In genomic region chr17:40312893-40313659, GRCh38 we compare ENCODE assay signal across 9 cellular contexts. TPM values are rescaled to one million over a fixed set of nuclear protein-coding genes. Genes with fewer than 3 reads are reported as not detected.
A peak's percentile ranks its signal among the peaks of the same experiment; 100 is the strongest.
DNase-seq lines count a peak whose midpoint lies in the region; ATAC-seq, FAIRE-seq and TF ChIP-seq lines count a peak whose summit lies in the region.
"Had no signal": no experiment of that assay in that cellular context is flagged by ENCODE, and none has a peak within 500 bp of the region (broad histone marks: within the 10 kb centered on the region; RNA-seq: fewer than 3 reads in every experiment).

No MANE protein-coding gene starts in this region.

- no TSS peak for BruUV-seq in endothelial cell of umbilical vein (replicated peaks; lab: Mats Ljungman, UMichigan)

- FAIRE-seq in endothelial cell of umbilical vein (lab: Jason Lieb, UNC), result peak; percentile 26

- DNase-seq in AG08396 (ENCODE audit: low spot score), result peak; percentile 16
- no peak for DNase-seq in endothelial cell of umbilical vein (ENCODE audit: low read depth, low spot score)
- peak in 3 of 5 donors; percentile 4 to 14 (median 12) for DNase-seq in ovary
- DNase-seq in NCI-H510A (lab: John Stamatoyannopoulos, UW), result no peak
- no peak for DNase-seq in globus pallidus (ENCODE audit: low spot score)
- DNase-seq in stimulated activated naive CD8-positive, alpha-beta T cell treated with anti-CD3 and anti-CD28 coated beads, Interleukin-15, Interleukin-2, amounts not matched to agents 100 U/mL and 50 U/mL, for 24 hours, result no peak

- H3K4me1 ChIP-seq in endothelial cell of umbilical vein (ENCODE audit: control insufficient read depth, extremely low read depth, insufficient read depth, low read length), result peaks cover 65% of the 10 kb centered on the region
- H3K4me1 ChIP-seq in ovary (ENCODE audit: insufficient read depth), result peaks cover 34% of the 10 kb centered on the region

- H3K9me3 ChIP-seq in KOPT-K1 (ENCODE audit: insufficient read depth, low read length, poor library complexity, severe bottlenecking), result no peaks in the 10 kb centered on the region
- H3K9me3 ChIP-seq in endothelial cell of umbilical vein (replicated peaks; ENCODE audit: control insufficient read depth, insufficient read depth, low read length), result no peaks in the 10 kb centered on the region
- no peaks in the 10 kb centered on the region for H3K9me3 ChIP-seq in ovary

- H3K36me3 ChIP-seq in KOPT-K1 (ENCODE audit: insufficient read depth, low read length), result no peaks in the 10 kb centered on the region
- no peaks in the 10 kb centered on the region for H3K36me3 ChIP-seq in endothelial cell of umbilical vein (ENCODE audit: control insufficient read depth in 2 of 2, extremely low read depth in 1 of 2, insufficient read depth in 2 of 2, low read length in 2 of 2)
- H3K36me3 ChIP-seq in ovary, result no peaks in the 10 kb centered on the region

- no peak overlapping the region for H3K9ac ChIP-seq in endothelial cell of umbilical vein (replicated peaks; ENCODE audit: extremely low read depth, insufficient read depth, low read length)

- H3K79me2 ChIP-seq in endothelial cell of umbilical vein (ENCODE audit: control insufficient read depth, insufficient read depth, low read length), result no peaks in the 10 kb centered on the region

- CTCF ChIA-PET in endothelial cell of umbilical vein (lab: Charles Lee), result interaction anchor here (0.6 to 15.6 kb wide), 3 partner anchors 10 to 43 kb away, joined by 5 to 530 read pairs (median 11); partner anchors contain the start of gene GJD3

- H3K27me3 ChIP-seq in endothelial cell of umbilical vein (ENCODE audit: control insufficient read depth in 2 of 2, insufficient read depth in 2 of 2, low read length in 2 of 2) (no peaks in the 10 kb centered on the region), ovary (no peaks in the 10 kb centered on the region)

- dilution Hi-C loops in endothelial cell of umbilical vein (cut with MboI; ENCODE audit: extremely low pct_ligation_motif_present, low sequenced_read_pairs), result no loop called here

- TF ChIP-seq POLR2A in endothelial cell of umbilical vein (IDR thresholded peaks at IDR 0.05; ENCODE audit: low read depth, low read length) (no peak), ovary (IDR thresholded peaks at IDR 0.05) (no peak)

- TF ChIP-seq EP300 in ovary (IDR thresholded peaks at IDR 0.05), result no peak

- no peak overlapping the region for H2AFZ ChIP-seq in endothelial cell of umbilical vein (ENCODE audit: low read depth, low read length)

- TF ChIP-seq CTCF in endothelial cell of umbilical vein (IDR thresholded peaks at IDR 0.05; ENCODE audit: extremely low read depth in 1 of 2, insufficient read depth in 1 of 2, low read depth in 1 of 2, low read length in 2 of 2) (no peak), ovary (IDR thresholded peaks at IDR 0.05) (no peak)

- no peaks in the 10 kb centered on the region for H4K20me1 ChIP-seq in endothelial cell of umbilical vein (replicated peaks; ENCODE audit: control insufficient read depth, extremely low read depth, insufficient read depth, low read length)

- intact Hi-C loops in endothelial cell of umbilical vein (cut with micrococcal nuclease) (no loop called here), ovary (cut with DNase I) (no loop called here)

- H3K4me2 ChIP-seq in endothelial cell of umbilical vein (ENCODE audit: insufficient read depth, low read length), result no peak overlapping the region

- 73 to 77% (median 74%) methylated on average over 4 of the region's 4 CpGs for WGBS in ovary, 3 donors

- no peaks in the 10 kb centered on the region for H3K9me1 ChIP-seq in endothelial cell of umbilical vein (replicated peaks; ENCODE audit: control insufficient read depth, extremely low read depth, insufficient read depth, low read length)

- H3K27ac ChIP-seq in KOPT-K1 (ENCODE audit: low read depth, low read length, poor library complexity, severe bottlenecking) (peak overlapping the region; percentile 42), endothelial cell of umbilical vein (ENCODE audit: insufficient read depth, low read depth, low read length) (no peak overlapping the region), ovary (no peak overlapping the region)

- ATAC-seq in HG03457 (IDR thresholded peaks at IDR 0.05; ENCODE audit: unreplicated experiment), result no peak
- ATAC-seq in stimulated activated naive CD8-positive, alpha-beta T cell treated with anti-CD3 and anti-CD28 coated beads, Interleukin-15, Interleukin-2, amounts not matched to agents 100 U/mL and 50 U/mL, for 24 hours, result no peak

- POLR2A ChIA-PET in endothelial cell of umbilical vein (lab: Charles Lee), result no interaction called here

- no peak overlapping the region for H3K4me3 ChIP-seq in endothelial cell of umbilical vein (replicated peaks in 1 of 3; ENCODE audit: insufficient read depth in 1 of 3, low read depth in 1 of 3, low read length in 3 of 3)
- no peak overlapping the region for H3K4me3 ChIP-seq in ovary

TF ChIP-seq in endothelial cell of umbilical vein, 7 proteins besides CTCF, POLR2A, EP300 and RAD21:
- TF ChIP-seq MAX (IDR thresholded peaks at IDR 0.05; ENCODE audit: insufficient read depth, insufficient read length) (no peak), FOS (IDR thresholded peaks at IDR 0.05; ENCODE audit: borderline replicate concordance, insufficient read depth, low read length) (no peak), MYC (IDR thresholded peaks at IDR 0.05; ENCODE audit: low read depth, low read length) (no peak), JUN (IDR thresholded peaks at IDR 0.05; ENCODE audit: borderline replicate concordance, insufficient read depth, insufficient read length, low read depth) (no peak), GATA2 (IDR thresholded peaks at IDR 0.05; ENCODE audit: insufficient read depth, insufficient read length, low read depth, low read length) (no peak), POLR2AphosphoS5 (IDR thresholded peaks at IDR 0.05; ENCODE audit: insufficient read depth, low read depth, low read length) (no peak), EZH2 (IDR thresholded peaks at IDR 0.05; ENCODE audit: borderline replicate concordance, low read depth, low read length, severe bottlenecking) (no peak)

RNA-seq across cellular contexts. Expression of gene RARA, which starts 4.1 kb away (rescaled TPM):
- 37.8 and 43.4 TPM in 2 replicates for total RNA-seq in endothelial cell of umbilical vein
- polyA plus RNA-seq in endothelial cell of umbilical vein, result 11.2 and 11.9 TPM in 2 replicates
- 11.3 and 13.6 TPM in 2 replicates for polyA plus RNA-seq in endothelial cell of umbilical vein (2011; cell fraction: cytosol; rRNA removed)
- polyA plus RNA-seq in endothelial cell of umbilical vein (2011; cell fraction: nucleus; rRNA removed), result 9.9 and 12.3 TPM in 2 replicates
- polyA plus RNA-seq in endothelial cell of umbilical vein (2012), result 27.6 and 34.9 TPM in 2 replicates
- polyA minus RNA-seq in endothelial cell of umbilical vein, result 11.6 and 20.5 TPM in 2 replicates
- 6.7 TPM for polyA minus RNA-seq in endothelial cell of umbilical vein (2011; cell fraction: cytosol; rRNA and poly(A)+ RNA removed)
- polyA minus RNA-seq in endothelial cell of umbilical vein (2011; cell fraction: nucleus; rRNA and poly(A)+ RNA removed), result 8.0 and 10.0 TPM in 2 replicates
- 100 to 1,000 TPM in 1 of 7 donors, 10 to 100 TPM in 6; 19.8 to 100 (median 62.2) TPM for total RNA-seq in ovary
- 10 to 100 TPM; 21.8 to 39.9 TPM for polyA plus RNA-seq in ovary

RNA-seq across cellular contexts. Expression of gene CDC6, which starts 25.4 kb away (rescaled TPM):
- total RNA-seq in endothelial cell of umbilical vein (49.9 and 55.2 TPM in 2 replicates), ovary (1 to 10 TPM in 3 of 7 donors, under 1 TPM in 4; 0.34 to 3.8 (median 0.76) TPM)
- polyA plus RNA-seq in endothelial cell of umbilical vein (13.4 and 15.5 TPM in 2 replicates), ovary (1 to 10 TPM in 1 of 2 donors, under 1 TPM in 1; 0.80 to 3.3 TPM)
- 25.1 and 29.1 TPM in 2 replicates for polyA plus RNA-seq in endothelial cell of umbilical vein (2011; cell fraction: cytosol; rRNA removed)
- polyA plus RNA-seq in endothelial cell of umbilical vein (2011; cell fraction: nucleus; rRNA removed), result 31.9 and 52.5 TPM in 2 replicates
- polyA plus RNA-seq in endothelial cell of umbilical vein (2012), result 18.0 and 33.6 TPM in 2 replicates
- polyA minus RNA-seq in endothelial cell of umbilical vein, result 17.1 and 22.1 TPM in 2 replicates
- polyA minus RNA-seq in endothelial cell of umbilical vein (2011; cell fraction: cytosol; rRNA and poly(A)+ RNA removed), result 40.0 TPM
- 31.5 and 42.2 TPM in 2 replicates for polyA minus RNA-seq in endothelial cell of umbilical vein (2011; cell fraction: nucleus; rRNA and poly(A)+ RNA removed)

RNA-seq across cellular contexts. Expression of gene GJD3, which starts 51.5 kb away (rescaled TPM):
- 0.39 and 0.40 TPM in 2 replicates for total RNA-seq in endothelial cell of umbilical vein
- 0.10 TPM in 1 of 2 replicates, not detected in the other for polyA plus RNA-seq in endothelial cell of umbilical vein
- not detected in 2 replicates for polyA plus RNA-seq in endothelial cell of umbilical vein (2011; cell fraction: cytosol; rRNA removed)
- not detected in 2 replicates for polyA plus RNA-seq in endothelial cell of umbilical vein (2011; cell fraction: nucleus; rRNA removed)
- not detected in 2 replicates for polyA plus RNA-seq in endothelial cell of umbilical vein (2012)
- not detected in 2 replicates for polyA minus RNA-seq in endothelial cell of umbilical vein
- not detected for polyA minus RNA-seq in endothelial cell of umbilical vein (2011; cell fraction: cytosol; rRNA and poly(A)+ RNA removed)
- not detected in 2 replicates for polyA minus RNA-seq in endothelial cell of umbilical vein (2011; cell fraction: nucleus; rRNA and poly(A)+ RNA removed)
- 1 to 10 TPM in 2 of 7 donors, under 1 TPM in 3, not detected in 2; 0.66 to 1.8 (median 0.92) TPM for total RNA-seq in ovary
- polyA plus RNA-seq in ovary, result under 1 TPM in 1 of 2 donors, not detected in 1; 0.24 TPM
- total RNA-seq: temporal lobe had no signal

Comparison
In these comparisons a context has a peak if more than half of its experiments do, and no peak if none do; other contexts are left out.
1. DNase-seq: peak in AG08396 (single experiment) and ovary (3 of 5); none in endothelial cell of umbilical vein (single experiment), NCI-H510A (single experiment), globus pallidus (single experiment) and stimulated activated naive CD8-positive, alpha-beta T cell treated with anti-CD3 and anti-CD28 coated beads, Interleukin-15, Interleukin-2, amounts not matched to agents 100 U/mL and 50 U/mL, for 24 hours (single experiment).
2. RNA of gene CDC6, which starts 25.4 kb away (total RNA-seq): 49.9 to 55.2 TPM in endothelial cell of umbilical vein; 0.34 to 3.8 TPM in ovary; every median in the first group is over 10 times any median in the second.